ENCODE assay signal across 19 cellular contexts in the genomic region with DNA sequence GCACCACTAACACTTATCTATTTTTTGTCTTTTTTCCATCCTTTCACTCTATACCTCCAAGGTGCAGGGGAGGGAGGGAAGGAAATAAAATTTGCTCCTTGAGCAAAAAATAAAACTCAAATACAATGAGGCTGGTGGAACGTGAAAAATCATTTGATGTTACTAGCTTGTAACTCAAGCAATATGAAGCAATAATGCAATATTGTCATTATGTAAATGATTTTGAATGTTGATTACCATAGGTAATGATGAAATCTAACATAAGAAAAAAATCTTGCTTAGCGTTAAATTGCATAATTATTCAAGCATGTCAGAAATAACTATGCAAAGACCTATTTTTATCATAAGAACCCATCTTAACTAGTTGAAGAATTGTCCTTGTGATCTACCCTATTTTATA.
DNase-seq lines count a peak whose midpoint lies in the region; ATAC-seq, FAIRE-seq and TF ChIP-seq lines count a peak whose summit lies in the region.
"Had no signal": no experiment of that assay in that cellular context is flagged by ENCODE, and none has a peak within 500 bp of the region (broad histone marks: within the 10 kb centered on the region; RNA-seq: fewer than 3 reads in every experiment).

No MANE protein-coding gene starts in this region.

- H3K36me3 Mint-ChIP-seq in Calu3 (ENCODE audit: insufficient read depth, unreplicated experiment): no peaks in the 10 kb centered on the region
- H3K36me3 Mint-ChIP-seq: CD4-positive, CD25-positive, alpha-beta regulatory T cell; IgD-negative memory B cell had no signal

- H3K9me3 ChIP-seq in IMR-90 (ENCODE audit: control insufficient read depth, insufficient read depth, low read length): no peaks in the 10 kb centered on the region
- H3K9me3 ChIP-seq in K562 (replicated peaks; ENCODE audit: control insufficient read depth, insufficient read depth, low read depth, low read length): peaks cover 2% of the 10 kb centered on the region
- no peaks in the 10 kb centered on the region for H3K9me3 ChIP-seq in trophoblast cell (ENCODE audit: insufficient read depth, low read depth, low read length)
- peaks cover 0 to 10% (median 9%) of the 10 kb centered on the region in 4 donors for H3K9me3 ChIP-seq in stomach
- H3K9me3 ChIP-seq: A549, HAP-1 had no signal

- no peak overlapping the region for H2BK12ac ChIP-seq in trophoblast cell (ENCODE audit: low read length)

- TF ChIP-seq RAD21 in IMR-90 (IDR thresholded peaks at IDR 0.05; ENCODE audit: low read length) (no peak), K562 (CRISPR knock-in tag; conservative IDR thresholded peaks at IDR 0.05 in 1 of 2, IDR thresholded peaks at IDR 0.05 in 1 of 2) (no peak)

- no peak overlapping the region for H4K12ac ChIP-seq in trophoblast cell (ENCODE audit: low read depth, low read length)

- peak overlapping the region; percentile 87; the same call in 1 of the 2 replicates for H3K4me2 ChIP-seq in IMR-90 (ENCODE audit: low read depth, low read length)
- no peak overlapping the region for H3K4me2 ChIP-seq in K562 (ENCODE audit: insufficient read depth, low read length)
- no peak overlapping the region for H3K4me2 ChIP-seq in trophoblast cell (ENCODE audit: low read length)

- WGBS in IMR-90 (ENCODE audit: extremely low coverage in 2 of 2, insufficient read length in 1 of 2), 2 experiments: no CpG with 5 or more reads among the region's 2 CpGs
- 0% methylated on average over 2 of the region's 2 CpGs for WGBS in K562 (ENCODE audit: insufficient coverage, low coverage, missing lambda C conversion rate)
- no CpG with 5 or more reads among the region's 2 CpGs for WGBS in trophoblast cell (ENCODE audit: extremely low coverage, insufficient coverage, insufficient read length)
- WGBS in stomach, 5 donors: 79 to 91% (median 83%) methylated on average over 2 of the region's 2 CpGs

- H3K4me3 Mint-ChIP-seq in Calu3 (ENCODE audit: low read depth, unreplicated experiment): peak overlapping the region; percentile 43
- H3K4me3 Mint-ChIP-seq: CD4-positive, CD25-positive, alpha-beta regulatory T cell; IgD-negative memory B cell had no signal

- H3K56ac ChIP-seq in IMR-90 (ENCODE audit: extremely low read depth, insufficient read depth, low read length): no peak overlapping the region

- CTCF ChIA-PET in Calu3 (lab: Charles Lee): no interaction called here
- CTCF ChIA-PET in IMR-90 (lab: Yijun Ruan, JAX): interaction anchor here (2.2 kb wide), 1 partner anchor 135 kb away, joined by 5 read pairs; no protein-coding TSS in a partner anchor
- CTCF ChIA-PET in K562 (lab: Yijun Ruan, JAX; ENCODE audit: low intra/inter-chr PET ratio): no interaction called here

- H3K4me1 ChIP-seq in IMR-90 (ENCODE audit: control insufficient read depth, insufficient read depth, low read length): peaks cover 6% of the 10 kb centered on the region
- H3K4me1 ChIP-seq in K562 (replicated peaks in 1 of 2; ENCODE audit: control insufficient read depth in 2 of 2, insufficient read depth in 2 of 2, low read length in 2 of 2): no peaks in the 10 kb centered on the region
- no peaks in the 10 kb centered on the region for H3K4me1 ChIP-seq in trophoblast cell (ENCODE audit: control insufficient read depth in 1 of 2, insufficient read depth in 2 of 2, low read length in 2 of 2)
- no peaks in the 10 kb centered on the region for H3K4me1 ChIP-seq in stomach
- H3K4me1 ChIP-seq: A549, HAP-1 had no signal

- peak overlapping the region; percentile 16; the same call in 1 of the 2 replicates for H2BK20ac ChIP-seq in IMR-90 (ENCODE audit: low read depth, low read length)

- H3K27ac ChIP-seq in IMR-90 (ENCODE audit: insufficient read depth, low read length): no peak overlapping the region
- no peak overlapping the region for H3K27ac ChIP-seq in K562 (ENCODE audit: extremely low read depth, low read depth, low read length)
- H3K27ac ChIP-seq in trophoblast cell (ENCODE audit: low read depth, low read length): no peak overlapping the region
- no peak overlapping the region for H3K27ac ChIP-seq in stomach
- H3K27ac ChIP-seq: A549 had no signal

- H3K27me3 ChIP-seq in IMR-90 (ENCODE audit: control insufficient read depth, insufficient read depth, low read length) (no peaks in the 10 kb centered on the region), K562 (ENCODE audit: control insufficient read depth in 2 of 2, insufficient read depth in 2 of 2, low read length in 2 of 2) (no peaks in the 10 kb centered on the region), trophoblast cell (ENCODE audit: insufficient read depth, low read length) (no peaks in the 10 kb centered on the region), stomach (no peaks in the 10 kb centered on the region)

- H4K5ac ChIP-seq in IMR-90 (ENCODE audit: low read depth, low read length): peak overlapping the region; percentile 44; the same call in 1 of the 2 replicates

- TF ChIP-seq EP300 in K562 (IDR thresholded peaks at IDR 0.05; ENCODE audit: low read length) (no peak), stomach (IDR thresholded peaks at IDR 0.05) (no peak)

- peak overlapping the region; percentile 62; the same call in 1 of the 3 replicates for H2BK15ac ChIP-seq in IMR-90 (ENCODE audit: low read depth, low read length)

- H2AK9ac ChIP-seq in IMR-90 (replicated peaks; ENCODE audit: low read depth, low read length, poor library complexity): no peak overlapping the region

- H3K79me2 ChIP-seq in K562 (ENCODE audit: control insufficient read depth, insufficient read depth, low read length) (no peaks in the 10 kb centered on the region), trophoblast cell (ENCODE audit: control insufficient read depth, insufficient read depth, low read length, poor library complexity) (no peaks in the 10 kb centered on the region)

- H2BK5ac ChIP-seq in IMR-90 (ENCODE audit: low read depth, low read length, poor library complexity, severe bottlenecking): peak overlapping the region; percentile 85
- H2BK5ac ChIP-seq in trophoblast cell (ENCODE audit: low read depth, low read length, poor library complexity): no peak overlapping the region

- H4K20me1 ChIP-seq in IMR-90 (ENCODE audit: insufficient read depth, low read length): no peaks in the 10 kb centered on the region
- H4K20me1 ChIP-seq in K562 (replicated peaks; ENCODE audit: control insufficient read depth, insufficient read depth, low read length): no peaks in the 10 kb centered on the region

- FAIRE-seq in K562 (lab: Jason Lieb, UNC): no peak
- FAIRE-seq: A549, HTR-8/SVneo had no signal

- ATAC-seq in IMR-90 (ENCODE audit: low read depth): peak; percentile 7; the same call in 1 of the 2 replicates
- no peak for ATAC-seq in K562
- ATAC-seq in omental fat pad (ENCODE audit: low FRiP score): no peak
- ATAC-seq in GM19397 (IDR thresholded peaks at IDR 0.05; ENCODE audit: unreplicated experiment): no peak
- ATAC-seq: Panc1 had no signal

- dilution Hi-C loops in IMR-90 (cut with HindIII; ENCODE audit: low sequenced_read_pairs, unreplicated experiment): no loop called here

- TF ChIP-seq CTCF in Calu3 (IDR thresholded peaks at IDR 0.05; ENCODE audit: unreplicated experiment) (no peak), IMR-90 (conservative IDR thresholded peaks at IDR 0.05; ENCODE audit: low read depth, low read length) (no peak), K562 (IDR thresholded peaks at IDR 0.05 in 2 of 3, conservative IDR thresholded peaks at IDR 0.05 in 1 of 3; ENCODE audit: insufficient read depth in 2 of 3, low read depth in 1 of 3, low read length in 3 of 3) (no peak), stomach (IDR thresholded peaks at IDR 0.05) (no peak), omental fat pad (IDR thresholded peaks at IDR 0.05) (no peak)

- no TSS peak for BruUV-seq in Calu3 (replicated peaks; lab: Mats Ljungman, UMichigan)
- BruUV-seq in IMR-90 (replicated peaks; lab: Mats Ljungman, UMichigan): no TSS peak
- no TSS peak for BruUV-seq in K562 (replicated peaks; lab: Mats Ljungman, UMichigan)

- no peaks in the 10 kb centered on the region for H3K79me1 ChIP-seq in IMR-90 (ENCODE audit: low read depth in 1 of 2, low read length in 2 of 2)
- no peaks in the 10 kb centered on the region for H3K79me1 ChIP-seq in trophoblast cell (ENCODE audit: low read length)

- no peak for DNase-seq in Calu3
- no peak for DNase-seq in IMR-90
- DNase-seq in K562 (ENCODE audit: extremely low read depth in 1 of 4, low spot score in 3 of 4): no peak
- DNase-seq in trophoblast cell: peak; percentile 38 to 74
- DNase-seq in stomach: no peak
- DNase-seq in NCI-H226: no peak
- no peak for DNase-seq in omental fat pad (ENCODE audit: low spot score)
- DNase-seq: CD4-positive, CD25-positive, alpha-beta regulatory T cell; DMS79; Karpas-422; NCI-H1417 treated with DMSO at 0.1 percent for 48 hours; NCI-H187 treated with DMSO at 0.1 percent for 48 hours; NCI-H510A had no signal

- H3K23ac ChIP-seq in IMR-90 (ENCODE audit: low read depth, low read length) (no peak overlapping the region), trophoblast cell (ENCODE audit: low read length) (no peak overlapping the region)

- no peak overlapping the region for H4K91ac ChIP-seq in IMR-90 (ENCODE audit: insufficient read depth, low read depth, low read length)
- no peak overlapping the region for H4K91ac ChIP-seq in trophoblast cell (ENCODE audit: low read depth, low read length)

- H2AFZ ChIP-seq in IMR-90 (replicated peaks; ENCODE audit: low read length, poor library complexity): no peak overlapping the region
- no peak overlapping the region for H2AFZ ChIP-seq in K562 (ENCODE audit: low read depth, low read length)
- H2AFZ ChIP-seq in trophoblast cell (ENCODE audit: insufficient read depth, low read length, poor library complexity): no peak overlapping the region

- H3K18ac ChIP-seq in IMR-90 (ENCODE audit: low read depth, low read length): peak overlapping the region; percentile 60; the same call in 1 of the 2 replicates
- H3K18ac ChIP-seq in trophoblast cell (ENCODE audit: low read length): no peak overlapping the region

- H3K4me3 ChIP-seq in IMR-90 (ENCODE audit: insufficient read depth, low read depth, low read length) (no peak overlapping the region), K562 (no peak overlapping the region), trophoblast cell (ENCODE audit: low read depth, low read length) (no peak overlapping the region), stomach (no peak overlapping the region)
- H3K4me3 ChIP-seq: A549, HAP-1 had no signal

- in situ Hi-C loops in IMR-90 (cut with MboI; ENCODE audit: low sequenced_read_pairs): loop anchor here (25.0 kb wide), 1 partner anchor 893 kb away; no protein-coding TSS in a partner anchor
- in situ Hi-C loops in K562 (cut with MboI): no loop called here

- H3K4me1 Mint-ChIP-seq in Calu3 (ENCODE audit: low read depth, unreplicated experiment): peaks cover 18% of the 10 kb centered on the region
- H3K4me1 Mint-ChIP-seq: CD4-positive, CD25-positive, alpha-beta regulatory T cell; IgD-negative memory B cell had no signal

- no peaks in the 10 kb centered on the region for H3K27me3 Mint-ChIP-seq in Calu3 (ENCODE audit: unreplicated experiment)
- H3K27me3 Mint-ChIP-seq: CD4-positive, CD25-positive, alpha-beta regulatory T cell; IgD-negative memory B cell had no signal

- H3K9me1 ChIP-seq in IMR-90 (ENCODE audit: insufficient read depth, low read length): peaks cover 6% of the 10 kb centered on the region; the same call in 1 of the 2 replicates
- no peaks in the 10 kb centered on the region for H3K9me1 ChIP-seq in K562 (ENCODE audit: control insufficient read depth, insufficient read depth, low read length)

- H3K4ac ChIP-seq in IMR-90 (ENCODE audit: low read depth, low read length) (no peak overlapping the region; the same call in 1 of the 2 replicates), trophoblast cell (ENCODE audit: low read depth, low read length) (no peak overlapping the region)

- H3K27ac Mint-ChIP-seq in Calu3 (ENCODE audit: unreplicated experiment): peak overlapping the region; percentile 36
- H3K27ac Mint-ChIP-seq: CD4-positive, CD25-positive, alpha-beta regulatory T cell; IgD-negative memory B cell had no signal

- H2BK120ac ChIP-seq in IMR-90 (ENCODE audit: low read depth, low read length) (peak overlapping the region; percentile 83), trophoblast cell (ENCODE audit: insufficient read depth, low read length, poor library complexity) (no peak overlapping the region)

- H3K14ac ChIP-seq in IMR-90 (replicated peaks; ENCODE audit: low read depth, low read length) (no peak overlapping the region), trophoblast cell (ENCODE audit: low read length) (no peak overlapping the region)

- H3K9ac ChIP-seq in IMR-90 (ENCODE audit: low read depth, low read length) (no peak overlapping the region), K562 (ENCODE audit: insufficient read depth in 1 of 2, low read depth in 2 of 2, low read length in 2 of 2) (no peak overlapping the region), trophoblast cell (ENCODE audit: low read length) (no peak overlapping the region)

- TF ChIP-seq POLR2A in IMR-90 (IDR thresholded peaks at IDR 0.05; ENCODE audit: low read depth, low read length) (no peak), K562 (conservative IDR thresholded peaks at IDR 0.05) (no peak), stomach (IDR thresholded peaks at IDR 0.05) (no peak)

- H3K36me3 ChIP-seq in IMR-90 (ENCODE audit: control insufficient read depth, insufficient read depth, low read length) (no peaks in the 10 kb centered on the region), K562 (ENCODE audit: control insufficient read depth, insufficient read depth, low read length) (no peaks in the 10 kb centered on the region), trophoblast cell (ENCODE audit: control insufficient read depth in 1 of 2, insufficient read depth in 2 of 2, low read length in 2 of 2) (no peaks in the 10 kb centered on the region), stomach (no peaks in the 10 kb centered on the region)
- H3K36me3 ChIP-seq: HAP-1 had no signal

- H2AK5ac ChIP-seq in IMR-90 (ENCODE audit: low read depth, low read length) (no peak overlapping the region), trophoblast cell (ENCODE audit: low read length) (no peak overlapping the region)

- H3K9me3 Mint-ChIP-seq in Calu3 (ENCODE audit: low read depth, unreplicated experiment): peaks cover 7% of the 10 kb centered on the region

- intact Hi-C loops in Calu3 (cut with micrococcal nuclease; ENCODE audit: unreplicated experiment) (no loop called here), IMR-90 (cut with micrococcal nuclease) (no loop called here), K562 (cut with micrococcal nuclease) (no loop called here), stomach (cut with DNase I; ENCODE audit: low total_unique reads) (no loop called here)

- POLR2A ChIA-PET in IMR-90 (lab: Charles Lee; ENCODE audit: unreplicated experiment) (no interaction called here), K562 (lab: Yijun Ruan, JAX) (no interaction called here)

- H4K8ac ChIP-seq in IMR-90 (ENCODE audit: low read depth in 2 of 2, low read length in 2 of 2) (peak overlapping the region in 1 of 2 experiments; percentile 70; a peak in 1 of 4 replicates), trophoblast cell (ENCODE audit: low read depth, low read length) (no peak overlapping the region)

Comparison
In these comparisons a context has a peak if more than half of its experiments do, and no peak if none do; other contexts are left out.
1. DNase-seq: peak in trophoblast cell (2 of 2); none in Calu3 (single experiment), IMR-90 (single experiment), K562 (0 of 4), stomach (single experiment), NCI-H226 (single experiment) and omental fat pad (single experiment).